In the genomic region with DNA sequence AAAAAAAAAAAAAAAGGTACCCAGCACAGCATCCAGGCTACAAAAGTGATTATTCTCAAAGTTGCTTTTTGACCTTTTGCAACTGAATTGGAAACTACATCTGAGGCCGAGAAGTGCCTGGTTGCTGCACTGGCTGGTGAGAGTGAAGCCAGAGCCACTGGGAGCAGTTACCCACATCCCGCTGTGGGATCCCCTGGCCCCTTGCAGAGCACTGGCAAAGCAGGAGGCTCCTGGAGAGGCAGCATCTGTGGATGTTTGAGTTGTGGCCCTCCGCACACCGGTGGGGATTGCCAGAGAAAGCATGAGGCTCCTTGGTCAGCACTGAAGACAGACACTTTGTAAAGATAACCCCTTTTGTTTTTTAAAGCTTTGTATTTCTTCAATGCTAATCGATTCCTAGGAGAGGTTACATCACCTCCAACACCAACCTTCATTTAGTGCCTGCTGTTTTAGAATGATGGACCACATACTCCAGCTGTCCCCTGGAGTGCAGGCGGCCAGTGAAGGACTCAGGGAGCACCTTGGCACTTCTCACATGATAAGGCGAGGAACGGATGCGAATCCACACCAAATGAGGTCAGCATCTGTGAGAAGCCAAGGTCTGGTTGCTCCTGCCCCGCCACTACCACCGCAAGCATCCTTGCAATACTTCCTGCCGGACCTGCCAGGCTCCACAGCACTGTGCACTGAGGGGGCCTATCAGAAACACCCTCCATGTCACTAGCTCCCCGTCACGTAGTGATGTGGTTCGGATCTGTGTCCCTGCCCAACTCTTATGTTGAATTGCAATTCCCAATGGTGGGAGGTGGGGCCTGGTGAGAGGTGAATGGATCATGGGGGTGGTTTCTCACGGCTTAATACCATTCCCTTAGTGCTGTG, we compare ENCODE assay signal across 35 cellular contexts.
"Had no signal": no experiment of that assay in that cellular context is flagged by ENCODE, and none has a peak within 500 bp of the region (broad histone marks: within the 10 kb centered on the region; RNA-seq: fewer than 3 reads in every experiment).

No MANE protein-coding gene starts in this region.

- H3K27ac ChIP-seq: adrenal gland, body of pancreas, brain microvascular endothelial cell, breast epithelium, VCaP had no signal

- H3K4me3 ChIP-seq: adrenal gland, body of pancreas, breast epithelium had no signal

- H3K4me1 Mint-ChIP-seq: activated B cell treated with CpG ODN at 0.5 μM for 24 hours; activated CD4-positive, alpha-beta T cell treated with anti-CD3 and anti-CD28 coated beads, Interleukin-2, amount 10 ng/mL, durations not matched to agents 24 days and 14 days; activated naive CD8-positive, alpha-beta T cell treated with anti-CD3 and anti-CD28 coated beads for 36 hours; activated T-helper 17 cell treated with anti-CD3 and anti-CD28 coated beads, Interleukin-2, amount 50 U/mL, for 72 hours had no signal

- H3K4me1 ChIP-seq: adrenal gland, body of pancreas, breast epithelium had no signal

- ATAC-seq: activated CD8-positive, alpha-beta T cell treated with anti-CD3 and anti-CD28 coated beads for 36 hours; activated naive CD4-positive, alpha-beta T cell treated with anti-CD3 and anti-CD28 coated beads, Interleukin-2, amount 50 U/mL, for 72 hours; activated T-cell treated with anti-CD3 and anti-CD28 coated beads, Interleukin-2, amount 50 U/mL, for 4 hours; activated T-cell treated with anti-CD3 and anti-CD28 coated beads, Interleukin-2, amount 50 U/mL, for 72 hours; activated T-helper 17 cell treated with anti-CD3 and anti-CD28 coated beads, Interleukin-2, amount 50 U/mL, for 72 hours; body of pancreas had no signal

- DNase-seq: activated B cell treated with CpG ODN at 0.5 μM for 24 hours; activated CD4-positive, alpha-beta memory T cell treated with anti-CD3 and anti-CD28 coated beads for 36 hours; activated CD4-positive, alpha-beta T cell treated with anti-CD3 and anti-CD28 coated beads for 4 hours; activated CD4-positive, alpha-beta T cell treated with anti-CD3 and anti-CD28 coated beads, Interleukin-2, amount 10 ng/mL, durations not matched to agents 24 days and 14 days; activated CD4-positive, alpha-beta T cell treated with anti-CD3 and anti-CD28 coated beads, Interleukin-2, amount 50 U/mL, for 1 hour; activated CD4-positive, alpha-beta T cell treated with anti-CD3 and anti-CD28 coated beads, Interleukin-2, amount 50 U/mL, for 4 hours; activated CD4-positive, CD25-positive, alpha-beta regulatory T cell treated with anti-CD3 and anti-CD28 coated beads, Interleukin-2, amount 50 U/mL, for 72 hours; activated CD8-positive, alpha-beta memory T cell treated with anti-CD3 and anti-CD28 coated beads, Interleukin-2, amount 50 U/mL, for 4 hours; activated CD8-positive, alpha-beta T cell treated with anti-CD3 and anti-CD28 coated beads for 36 hours; activated effector memory CD4-positive, alpha-beta T cell treated with anti-CD3 and anti-CD28 coated beads, Interleukin-2, amount 50 U/mL, for 16 hours; activated gamma-delta T cell treated with Interleukin-2 at 50 U/mL for 16 hours; activated naive CD4-positive, alpha-beta T cell; activated naive CD4-positive, alpha-beta T cell treated with anti-CD3 and anti-CD28 coated beads for 36 hours; activated naive CD4-positive, alpha-beta T cell treated with anti-CD3 and anti-CD28 coated beads, Interleukin-2, amount 50 U/mL, for 16 hours; activated naive CD8-positive, alpha-beta T cell treated with anti-CD3 and anti-CD28 coated beads for 36 hours; activated T-cell treated with anti-CD3 and anti-CD28 coated beads for 4 hours; activated T-cell treated with anti-CD3 and anti-CD28 coated beads, Interleukin-2, amount 50 U/mL, for 1 hour; activated T-cell treated with anti-CD3 and anti-CD28 coated beads, Interleukin-2, amount 50 U/mL, for 4 hours; activated T-cell treated with anti-CD3 and anti-CD28 coated beads, Interleukin-2, amount 50 U/mL, for 72 hours; adrenal gland; amniotic stem cell; aorta; body of pancreas; brain microvascular endothelial cell; central memory CD4-positive, alpha-beta T cell; T-helper 1 cell; T-helper 2 cell; T-helper 9 cell had no signal

- H3K4me3 Mint-ChIP-seq: activated B cell treated with CpG ODN at 0.5 μM for 24 hours; activated CD4-positive, alpha-beta memory T cell treated with anti-CD3 and anti-CD28 coated beads for 36 hours; activated CD4-positive, alpha-beta T cell treated with anti-CD3 and anti-CD28 coated beads, Interleukin-2, amount 10 ng/mL, durations not matched to agents 24 days and 14 days; activated CD8-positive, alpha-beta T cell treated with anti-CD3 and anti-CD28 coated beads for 36 hours; activated naive CD4-positive, alpha-beta T cell treated with anti-CD3 and anti-CD28 coated beads for 36 hours; activated naive CD8-positive, alpha-beta T cell treated with anti-CD3 and anti-CD28 coated beads for 36 hours; activated T-cell treated with anti-CD3 and anti-CD28 coated beads, Interleukin-2, amount 50 U/mL, for 4 hours; activated T-cell treated with anti-CD3 and anti-CD28 coated beads, Interleukin-2, amount 50 U/mL, for 72 hours; activated T-helper 1 cell treated with anti-CD3 and anti-CD28 coated beads, Interleukin-12 subunit alpha, Interleukin-12 subunit beta, Interleukin-2, Interleukin-4 antibody, amounts not matched to agents 30 ng/mL and 10 ng/mL and 1 ng/mL, durations not matched to agents 14 hours and 24 hours and 36 hours; activated T-helper 17 cell treated with anti-CD3 and anti-CD28 coated beads, Interleukin-2, amount 50 U/mL, for 72 hours; T-helper 1 cell treated with Interleukin-12 subunit alpha and Interleukin-12 subunit beta and Interleukin-4 antibody, amounts not matched to agents 30 μg/mL and 1 μg/mL, for 36 hours; T-helper 2 cell treated with Interferon-gamma antibody and Interleukin-4, amounts not matched to agents 5 μg/mL and 100 μg/mL, for 36 hours had no signal

- H3K27ac Mint-ChIP-seq: activated B cell treated with CpG ODN at 0.5 μM for 24 hours; activated CD4-positive, alpha-beta memory T cell treated with anti-CD3 and anti-CD28 coated beads for 36 hours; activated CD4-positive, alpha-beta T cell treated with anti-CD3 and anti-CD28 coated beads, Interleukin-2, amount 10 ng/mL, durations not matched to agents 24 days and 14 days; activated CD8-positive, alpha-beta T cell treated with anti-CD3 and anti-CD28 coated beads for 36 hours; activated naive CD4-positive, alpha-beta T cell treated with anti-CD3 and anti-CD28 coated beads for 36 hours; activated naive CD4-positive, alpha-beta T cell treated with anti-CD3 and anti-CD28 coated beads, Interleukin-2, amount 50 U/mL, for 72 hours; activated naive CD8-positive, alpha-beta T cell treated with anti-CD3 and anti-CD28 coated beads for 36 hours; activated T-cell treated with anti-CD3 and anti-CD28 coated beads, Interleukin-2, amount 50 U/mL, for 72 hours; activated T-helper 1 cell treated with anti-CD3 and anti-CD28 coated beads, Interleukin-12 subunit alpha, Interleukin-12 subunit beta, Interleukin-2, Interleukin-4 antibody, amounts not matched to agents 30 ng/mL and 10 ng/mL and 1 ng/mL, durations not matched to agents 14 hours and 24 hours and 36 hours; activated T-helper 17 cell treated with anti-CD3 and anti-CD28 coated beads, Interleukin-2, amount 50 U/mL, for 72 hours; T-helper 1 cell treated with Interleukin-12 subunit alpha and Interleukin-12 subunit beta and Interleukin-4 antibody, amounts not matched to agents 30 μg/mL and 1 μg/mL, for 36 hours; T-helper 2 cell treated with Interferon-gamma antibody and Interleukin-4, amounts not matched to agents 5 μg/mL and 100 μg/mL, for 36 hours had no signal

- H3K36me3 Mint-ChIP-seq: activated CD4-positive, alpha-beta memory T cell treated with anti-CD3 and anti-CD28 coated beads for 36 hours; activated naive CD8-positive, alpha-beta T cell treated with anti-CD3 and anti-CD28 coated beads for 36 hours had no signal

- H3K9me3 ChIP-seq: adrenal gland, body of pancreas had no signal

- H3K36me3 ChIP-seq: adrenal gland, brain microvascular endothelial cell, breast epithelium had no signal

- H3K27me3 Mint-ChIP-seq: activated B cell treated with CpG ODN at 0.5 μM for 24 hours; activated CD4-positive, alpha-beta memory T cell treated with anti-CD3 and anti-CD28 coated beads for 36 hours; activated CD4-positive, alpha-beta T cell treated with anti-CD3 and anti-CD28 coated beads, Interleukin-2, amount 10 ng/mL, durations not matched to agents 24 days and 14 days; activated CD8-positive, alpha-beta T cell treated with anti-CD3 and anti-CD28 coated beads for 36 hours; activated naive CD8-positive, alpha-beta T cell treated with anti-CD3 and anti-CD28 coated beads for 36 hours; activated T-helper 17 cell treated with anti-CD3 and anti-CD28 coated beads, Interleukin-2, amount 50 U/mL, for 72 hours had no signal

- H3K27me3 ChIP-seq: adrenal gland, body of pancreas, brain microvascular endothelial cell, breast epithelium had no signal
